22 cellular contexts compared by ENCODE assay signal in genomic region chr15:57736591-57736990, GRCh38.
"Had no signal": no experiment of that assay in that cellular context is flagged by ENCODE, and none has a peak within 500 bp of the region (broad histone marks: within the 10 kb centered on the region; RNA-seq: fewer than 3 reads in every experiment).

No MANE protein-coding gene starts in this region.

- H3K36me3 Mint-ChIP-seq: type B pancreatic cell had no signal

- H3K9me3 ChIP-seq: esophagus squamous epithelium, left lung, neutrophil, pancreas, sigmoid colon, testis, tibial artery had no signal

- H3K27ac ChIP-seq: esophagus squamous epithelium, left lung, neutrophil, pancreas, sigmoid colon, spleen, testis, tibial artery had no signal

- H3K4me1 Mint-ChIP-seq: stimulated activated memory B cell treated with anti-CD40 and anti-IgM and Interleukin-4, amounts not matched to agents 10 μg/mL and 1 μg/mL and 100 μg/mL, for 72 hours had no signal

- H3K9me3 Mint-ChIP-seq: effector memory CD8-positive, alpha-beta T cell had no signal

- DNase-seq: cerebellar nuclear complex; effector memory CD8-positive, alpha-beta T cell; erythroblast; esophagus squamous epithelium; kidney; left cardiac atrium; left lung; mesendoderm; naive thymus-derived CD8-positive, alpha-beta T cell; pancreas; right cardiac atrium; sigmoid colon; spleen; stimulated activated CD4-positive, alpha-beta T cell treated with anti-CD3 and anti-CD28 coated beads, Interleukin-4, amount 100 ng/mL, for 4 hours; stimulated activated naive CD8-positive, alpha-beta T cell treated with anti-CD3 and anti-CD28 coated beads, Interleukin-15, Interleukin-2, amounts not matched to agents 100 U/mL and 50 U/mL, for 24 hours; testis; tibial artery had no signal

- H3K4me1 ChIP-seq: left lung, testis had no signal

- FAIRE-seq: endometrium, kidney had no signal

- H3K4me3 Mint-ChIP-seq: effector memory CD8-positive, alpha-beta T cell; naive thymus-derived CD8-positive, alpha-beta T cell; stimulated activated memory B cell treated with anti-CD40 and anti-IgM and Interleukin-4, amounts not matched to agents 10 μg/mL and 1 μg/mL and 100 μg/mL, for 72 hours; type B pancreatic cell had no signal

- H3K27ac Mint-ChIP-seq: naive thymus-derived CD8-positive, alpha-beta T cell; progenitor cell of endocrine pancreas; stimulated activated memory B cell treated with anti-CD40 and anti-IgM and Interleukin-4, amounts not matched to agents 10 μg/mL and 1 μg/mL and 100 μg/mL, for 72 hours; type B pancreatic cell had no signal

- H3K27me3 ChIP-seq: esophagus squamous epithelium, left lung, neutrophil, pancreas, sigmoid colon, spleen, testis, tibial artery had no signal

- H3K36me3 ChIP-seq: esophagus squamous epithelium, left lung, neutrophil, pancreas, sigmoid colon, spleen, tibial artery had no signal

- H3K4me3 ChIP-seq: esophagus squamous epithelium, left lung, pancreas, sigmoid colon, spleen, testis, tibial artery had no signal

- H3K27me3 Mint-ChIP-seq: effector memory CD8-positive, alpha-beta T cell; naive thymus-derived CD8-positive, alpha-beta T cell; progenitor cell of endocrine pancreas; stimulated activated memory B cell treated with anti-CD40 and anti-IgM and Interleukin-4, amounts not matched to agents 10 μg/mL and 1 μg/mL and 100 μg/mL, for 72 hours; type B pancreatic cell had no signal
